In genomic region chr6:130447374-130447773, GRCh38 we compare ENCODE assay signal across 21 cellular contexts.
"Had no signal": no experiment of that assay in that cellular context is flagged by ENCODE, and none has a peak within 500 bp of the region (broad histone marks: within the 10 kb centered on the region; RNA-seq: fewer than 3 reads in every experiment).

No MANE protein-coding gene starts in this region.

- H3K9me3 ChIP-seq: ascending aorta, lower lobe of right lung, ovary, psoas muscle, right lobe of liver had no signal

- H3K36me3 ChIP-seq: ascending aorta, lower lobe of right lung, ovary, right lobe of liver had no signal

- H3K27me3 Mint-ChIP-seq: stimulated activated memory B cell treated with anti-CD40 and anti-IgM and Interleukin-4, amounts not matched to agents 10 μg/mL and 1 μg/mL and 100 μg/mL, for 72 hours had no signal

- H3K27ac ChIP-seq: ascending aorta, lower lobe of right lung, ovary, psoas muscle, right lobe of liver had no signal

- DNase-seq: activated CD4-positive, alpha-beta T cell treated with anti-CD3 and anti-CD28 coated beads, Interleukin-2, amount 50 U/mL, for 1 hour; activated CD8-positive, alpha-beta memory T cell treated with anti-CD3 and anti-CD28 coated beads for 24 hours; activated CD8-positive, alpha-beta memory T cell treated with anti-CD3 and anti-CD28 coated beads, Interleukin-2, amount 50 U/mL, for 48 hours; activated effector memory CD4-positive, alpha-beta T cell treated with Interleukin-2 at 50 U/mL for 16 hours; activated naive CD4-positive, alpha-beta T cell treated with anti-CD3 and anti-CD28 coated beads, Interleukin-2, amount 50 U/mL, for 16 hours; activated T-cell treated with anti-CD3 and anti-CD28 coated beads, Interleukin-2, amount 50 U/mL, for 48 hours; effector CD8-positive, alpha-beta T cell; hypothalamus; islet precursor cell; lower lobe of right lung; ovary; psoas muscle; right lobe of liver; small intestine; stimulated activated CD4-positive, alpha-beta T cell treated with anti-CD3 and anti-CD28 coated beads, Interleukin-4, amount 100 ng/mL, for 4 hours had no signal

- H3K4me3 ChIP-seq: ascending aorta, lower lobe of right lung, ovary, psoas muscle, right lobe of liver had no signal

- ATAC-seq: lower lobe of right lung; psoas muscle; right lobe of liver; stimulated activated memory B cell treated with anti-CD40 and anti-IgM and Interleukin-4, amounts not matched to agents 10 μg/mL and 1 μg/mL and 100 μg/mL, for 72 hours had no signal

- H3K4me3 Mint-ChIP-seq: mesothelial cell of epicardium; neural crest cell; stimulated activated memory B cell treated with anti-CD40 and anti-IgM and Interleukin-4, amounts not matched to agents 10 μg/mL and 1 μg/mL and 100 μg/mL, for 72 hours; T-helper 1 cell treated with Interleukin-12 subunit alpha and Interleukin-12 subunit beta and Interleukin-4 antibody, amounts not matched to agents 30 μg/mL and 1 μg/mL, for 36 hours had no signal

- FAIRE-seq: frontal cortex, small intestine had no signal

- H3K9me3 Mint-ChIP-seq: neural crest cell; stimulated activated memory B cell treated with anti-CD40 and anti-IgM and Interleukin-4, amounts not matched to agents 10 μg/mL and 1 μg/mL and 100 μg/mL, for 72 hours; T-helper 1 cell treated with Interleukin-12 subunit alpha and Interleukin-12 subunit beta and Interleukin-4 antibody, amounts not matched to agents 30 μg/mL and 1 μg/mL, for 36 hours had no signal

- H3K4me1 Mint-ChIP-seq: neural crest cell; stimulated activated memory B cell treated with anti-CD40 and anti-IgM and Interleukin-4, amounts not matched to agents 10 μg/mL and 1 μg/mL and 100 μg/mL, for 72 hours had no signal

- H3K27ac Mint-ChIP-seq: mesothelial cell of epicardium; stimulated activated memory B cell treated with anti-CD40 and anti-IgM and Interleukin-4, amounts not matched to agents 10 μg/mL and 1 μg/mL and 100 μg/mL, for 72 hours; T-helper 1 cell treated with Interleukin-12 subunit alpha and Interleukin-12 subunit beta and Interleukin-4 antibody, amounts not matched to agents 30 μg/mL and 1 μg/mL, for 36 hours had no signal

- H3K27me3 ChIP-seq: ascending aorta, ovary, right lobe of liver had no signal

- H3K4me1 ChIP-seq: ascending aorta, lower lobe of right lung, psoas muscle, right lobe of liver had no signal

- H3K36me3 Mint-ChIP-seq: mesothelial cell of epicardium; stimulated activated memory B cell treated with anti-CD40 and anti-IgM and Interleukin-4, amounts not matched to agents 10 μg/mL and 1 μg/mL and 100 μg/mL, for 72 hours had no signal
